In the genomic region with DNA sequence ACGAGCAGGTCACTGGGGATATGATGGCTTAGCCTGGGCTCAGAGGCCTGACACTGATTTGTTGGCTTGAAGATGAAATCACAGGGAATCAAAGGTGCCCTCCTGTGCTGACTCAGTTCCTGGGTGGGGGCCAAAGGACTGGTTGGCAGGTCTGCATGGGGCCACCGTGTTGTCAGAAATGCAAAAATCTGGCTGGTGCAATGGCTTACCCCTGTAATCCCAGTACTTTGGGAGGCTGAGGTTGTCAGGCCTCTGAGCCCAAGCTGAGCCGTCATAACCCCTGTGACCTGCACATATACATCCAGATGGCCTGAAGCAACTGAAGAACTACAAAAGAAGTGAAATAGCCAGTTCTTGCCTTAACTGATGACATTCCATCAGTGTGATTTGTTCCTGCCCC, we compare ENCODE assay signal across 32 cellular contexts.
"Had no signal": no experiment of that assay in that cellular context is flagged by ENCODE, and none has a peak within 500 bp of the region (broad histone marks: within the 10 kb centered on the region; RNA-seq: fewer than 3 reads in every experiment).

No MANE protein-coding gene starts in this region.

- DNase-seq: activated B cell treated with CpG ODN at 0.5 μM for 24 hours; activated CD4-positive, alpha-beta memory T cell treated with anti-CD3 and anti-CD28 coated beads for 36 hours; activated CD4-positive, alpha-beta T cell treated with anti-CD3 and anti-CD28 coated beads for 4 hours; activated CD4-positive, alpha-beta T cell treated with anti-CD3 and anti-CD28 coated beads, Interleukin-2, amount 10 ng/mL, durations not matched to agents 24 days and 14 days; activated CD4-positive, alpha-beta T cell treated with anti-CD3 and anti-CD28 coated beads, Interleukin-2, amount 50 U/mL, for 1 hour; activated CD4-positive, alpha-beta T cell treated with anti-CD3 and anti-CD28 coated beads, Interleukin-2, amount 50 U/mL, for 4 hours; activated CD4-positive, CD25-positive, alpha-beta regulatory T cell treated with anti-CD3 and anti-CD28 coated beads, Interleukin-2, amount 50 U/mL, for 72 hours; activated CD8-positive, alpha-beta memory T cell treated with anti-CD3 and anti-CD28 coated beads, Interleukin-2, amount 50 U/mL, for 4 hours; activated CD8-positive, alpha-beta T cell treated with anti-CD3 and anti-CD28 coated beads for 36 hours; activated effector memory CD4-positive, alpha-beta T cell treated with anti-CD3 and anti-CD28 coated beads, Interleukin-2, amount 50 U/mL, for 16 hours; activated gamma-delta T cell treated with Interleukin-2 at 50 U/mL for 16 hours; activated naive CD4-positive, alpha-beta T cell; activated naive CD4-positive, alpha-beta T cell treated with anti-CD3 and anti-CD28 coated beads for 36 hours; activated naive CD4-positive, alpha-beta T cell treated with anti-CD3 and anti-CD28 coated beads, Interleukin-2, amount 50 U/mL, for 16 hours; activated naive CD8-positive, alpha-beta T cell treated with anti-CD3 and anti-CD28 coated beads for 36 hours; activated T-cell treated with anti-CD3 and anti-CD28 coated beads for 4 hours; activated T-cell treated with anti-CD3 and anti-CD28 coated beads, Interleukin-2, amount 50 U/mL, for 1 hour; activated T-cell treated with anti-CD3 and anti-CD28 coated beads, Interleukin-2, amount 50 U/mL, for 4 hours; activated T-cell treated with anti-CD3 and anti-CD28 coated beads, Interleukin-2, amount 50 U/mL, for 72 hours; adrenal gland; amniotic stem cell; aorta; body of pancreas; brain microvascular endothelial cell; central memory CD4-positive, alpha-beta T cell; T-helper 1 cell; T-helper 2 cell; T-helper 9 cell had no signal

- H3K4me3 ChIP-seq: adrenal gland, body of pancreas, breast epithelium had no signal

- H3K27me3 ChIP-seq: adrenal gland, body of pancreas, brain microvascular endothelial cell, breast epithelium had no signal

- H3K36me3 ChIP-seq: adrenal gland, brain microvascular endothelial cell, breast epithelium had no signal

- H3K4me1 ChIP-seq: adrenal gland, body of pancreas, breast epithelium had no signal

- H3K27ac ChIP-seq: adrenal gland, body of pancreas, brain microvascular endothelial cell, breast epithelium, VCaP had no signal

- ATAC-seq: activated CD8-positive, alpha-beta T cell treated with anti-CD3 and anti-CD28 coated beads for 36 hours; activated naive CD4-positive, alpha-beta T cell treated with anti-CD3 and anti-CD28 coated beads, Interleukin-2, amount 50 U/mL, for 72 hours; activated T-cell treated with anti-CD3 and anti-CD28 coated beads, Interleukin-2, amount 50 U/mL, for 4 hours; activated T-cell treated with anti-CD3 and anti-CD28 coated beads, Interleukin-2, amount 50 U/mL, for 72 hours; activated T-helper 17 cell treated with anti-CD3 and anti-CD28 coated beads, Interleukin-2, amount 50 U/mL, for 72 hours; body of pancreas had no signal
